ENCODE assay signal across 11 cellular contexts in the genomic region with DNA sequence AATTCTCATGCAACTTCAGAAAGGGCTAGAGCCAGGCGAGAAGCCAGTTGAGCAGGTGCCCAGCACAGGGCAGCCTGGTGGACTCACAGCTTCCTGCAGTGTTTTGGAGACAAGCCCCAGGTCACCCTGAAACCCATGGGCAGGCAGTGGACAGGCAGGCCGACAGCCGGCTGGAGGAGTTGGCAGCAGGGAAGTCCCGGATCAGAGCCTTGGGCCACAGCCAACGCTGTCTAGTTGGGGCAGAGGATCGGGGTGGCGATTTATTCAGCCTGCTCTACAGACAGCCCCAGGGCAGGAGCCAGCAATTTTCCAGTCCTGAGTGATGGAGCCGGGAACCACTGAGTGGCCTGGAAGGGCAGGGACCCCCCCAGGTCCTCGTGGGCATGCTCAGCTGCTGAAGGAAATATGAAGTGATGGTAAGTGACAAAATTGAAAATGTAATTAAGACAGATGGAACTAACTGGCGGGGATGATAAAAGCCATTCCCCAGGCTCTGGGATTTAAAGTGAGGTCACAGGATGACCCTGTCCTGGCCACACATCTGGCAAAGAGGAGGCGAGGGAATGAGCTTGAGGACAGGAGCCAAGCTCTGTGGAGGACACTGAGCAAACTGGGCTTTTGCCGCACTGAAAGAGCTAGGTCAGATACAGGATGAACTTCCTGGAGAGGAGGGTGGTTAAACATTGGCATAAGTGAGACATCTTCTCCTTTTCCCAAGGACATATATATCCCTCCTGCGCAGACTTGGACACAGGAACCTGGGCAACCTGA. TPM values are rescaled to one million over a fixed set of nuclear protein-coding genes. Genes with fewer than 3 reads are reported as not detected.
A peak's percentile ranks its signal among the peaks of the same experiment; 100 is the strongest.
DNase-seq lines count a peak whose midpoint lies in the region; ATAC-seq, FAIRE-seq and TF ChIP-seq lines count a peak whose summit lies in the region.
"Had no signal": no experiment of that assay in that cellular context is flagged by ENCODE, and none has a peak within 500 bp of the region (broad histone marks: within the 10 kb centered on the region; RNA-seq: fewer than 3 reads in every experiment).

No MANE protein-coding gene starts in this region.

- no peak for TF ChIP-seq CTCF in RWPE2 (IDR thresholded peaks at IDR 0.05; ENCODE audit: poor library complexity, severe bottlenecking)

- H3K4me3 Mint-ChIP-seq in naive thymus-derived CD4-positive, alpha-beta T cell: no peak overlapping the region

- POLR2A ChIA-PET in naive thymus-derived CD4-positive, alpha-beta T cell (lab: Charles Lee): no interaction called here

- no peak overlapping the region for H3K27ac ChIP-seq in RWPE2 (ENCODE audit: poor library complexity, severe bottlenecking)
- no peak overlapping the region for H3K27ac ChIP-seq in naive thymus-derived CD4-positive, alpha-beta T cell (ENCODE audit: low read depth, low read length)

- H3K36me3 ChIP-seq in RWPE2 (ENCODE audit: low read depth): no peaks in the 10 kb centered on the region
- no peaks in the 10 kb centered on the region for H3K36me3 ChIP-seq in naive thymus-derived CD4-positive, alpha-beta T cell (ENCODE audit: control insufficient read depth in 2 of 3, insufficient read depth in 3 of 3, low read length in 3 of 3)

- no peak for FAIRE-seq in RCC 7860 (lab: Jason Lieb, UNC)
- FAIRE-seq: urothelium cell line had no signal

- ATAC-seq in RWPE2 (ENCODE audit: low read depth) (no peak; the same call in 2 of the 3 replicates), Right ventricle myocardium superior (ENCODE audit: poor library complexity) (peak; percentile 98), HG02981 (IDR thresholded peaks at IDR 0.05; ENCODE audit: unreplicated experiment) (no peak), HG02571 (IDR thresholded peaks at IDR 0.05; ENCODE audit: unreplicated experiment) (no peak)
- no peak for ATAC-seq in naive thymus-derived CD4-positive, alpha-beta T cell
- ATAC-seq: Panc1 had no signal

- intact Hi-C loops in Right ventricle myocardium superior (cut with DNase I): no loop called here
- intact Hi-C loops in naive thymus-derived CD4-positive, alpha-beta T cell (cut with micrococcal nuclease): no loop called here

- no peak overlapping the region for H3K4me3 ChIP-seq in RWPE2 (ENCODE audit: severe bottlenecking)
- no peak overlapping the region for H3K4me3 ChIP-seq in naive thymus-derived CD4-positive, alpha-beta T cell (ENCODE audit: low read length)

- H3K27me3 ChIP-seq in RWPE2 (ENCODE audit: insufficient read depth, poor library complexity, severe bottlenecking): peaks cover 52% of the 10 kb centered on the region
- H3K27me3 ChIP-seq in naive thymus-derived CD4-positive, alpha-beta T cell (ENCODE audit: control insufficient read depth in 2 of 2, insufficient read depth in 2 of 2, low read length in 2 of 2): no peaks in the 10 kb centered on the region

- DNase-seq in Ammon's horn (ENCODE audit: low spot score): peak; percentile 83
- DNase-seq in RWPE2 (ENCODE audit: low spot score): peak; percentile 68
- peak; percentile 89 for DNase-seq in Right ventricle myocardium superior
- DNase-seq in pons (ENCODE audit: low spot score): peak; percentile 67
- no peak for DNase-seq in naive thymus-derived CD4-positive, alpha-beta T cell
- DNase-seq in RCC 7860 (ENCODE audit: low spot score): no peak
- DNase-seq: activated CD8-positive, alpha-beta memory T cell treated with anti-CD3 and anti-CD28 coated beads, Interleukin-2, amount 50 U/mL, for 4 hours had no signal

- peaks cover 0 to 4% (median 0%) of the 10 kb centered on the region in 11 donors for H3K9me3 Mint-ChIP-seq in naive thymus-derived CD4-positive, alpha-beta T cell

- no peaks in the 10 kb centered on the region for H3K9me3 ChIP-seq in RWPE2 (ENCODE audit: severe bottlenecking)
- no peaks in the 10 kb centered on the region for H3K9me3 ChIP-seq in naive thymus-derived CD4-positive, alpha-beta T cell (ENCODE audit: control insufficient read depth in 2 of 3, low read length in 3 of 3)

- H3K36me3 Mint-ChIP-seq in naive thymus-derived CD4-positive, alpha-beta T cell: no peaks in the 10 kb centered on the region

- peaks cover 19 to 53% (median 40%) of the 10 kb centered on the region in 5 donors for H3K27me3 Mint-ChIP-seq in naive thymus-derived CD4-positive, alpha-beta T cell

- peaks cover 0 to 2% (median 0%) of the 10 kb centered on the region in 7 donors for H3K4me1 Mint-ChIP-seq in naive thymus-derived CD4-positive, alpha-beta T cell

- CTCF ChIA-PET in naive thymus-derived CD4-positive, alpha-beta T cell (lab: Charles Lee): no interaction called here

- no peaks in the 10 kb centered on the region for H3K4me1 ChIP-seq in RWPE2 (ENCODE audit: insufficient read depth, poor library complexity, severe bottlenecking)
- no peaks in the 10 kb centered on the region for H3K4me1 ChIP-seq in naive thymus-derived CD4-positive, alpha-beta T cell (ENCODE audit: control insufficient read depth in 2 of 2, insufficient read depth in 2 of 2, low read length in 2 of 2)

- no peak overlapping the region for H3K27ac Mint-ChIP-seq in naive thymus-derived CD4-positive, alpha-beta T cell

RNA-seq across cellular contexts. Expression of a gene that starts 34.4 kb away (rescaled TPM):
- total RNA-seq in Right ventricle myocardium superior: not detected
- total RNA-seq in naive thymus-derived CD4-positive, alpha-beta T cell: not detected
- polyA plus RNA-seq in naive thymus-derived CD4-positive, alpha-beta T cell: not detected

Comparison
In these comparisons a context has a peak if more than half of its experiments do, and no peak if none do; other contexts are left out.
1. DNase-seq: peak in Ammon's horn (single experiment), RWPE2 (single experiment), Right ventricle myocardium superior (single experiment) and pons (single experiment); none in naive thymus-derived CD4-positive, alpha-beta T cell (0 of 9) and RCC 7860 (single experiment).